ENCODE assay signal across 20 cellular contexts in the genomic region with DNA sequence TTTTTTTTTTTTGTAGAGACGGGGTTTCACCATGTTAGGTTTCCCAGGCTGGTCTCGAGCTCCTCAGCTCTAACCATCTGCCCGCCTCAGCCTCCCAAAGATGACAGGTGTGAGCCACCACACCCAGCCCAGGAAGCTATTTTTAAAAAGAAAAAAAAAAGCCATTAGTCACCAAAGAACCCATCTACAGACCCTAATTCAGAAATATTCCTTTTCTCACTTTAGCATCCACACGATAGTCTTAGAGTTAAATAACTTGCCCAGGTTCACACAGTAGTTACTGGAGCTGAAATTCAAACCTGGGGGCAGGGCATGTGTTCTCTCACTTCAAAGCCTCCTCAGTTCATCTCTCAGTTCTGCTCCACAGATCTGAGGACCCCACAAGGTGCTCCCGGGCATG.
A peak's percentile ranks its signal among the peaks of the same experiment; 100 is the strongest.
DNase-seq lines count a peak whose midpoint lies in the region; ATAC-seq lines count a peak whose summit lies in the region.
"Had no signal": no experiment of that assay in that cellular context is flagged by ENCODE, and none has a peak within 500 bp of the region (broad histone marks: within the 10 kb centered on the region; RNA-seq: fewer than 3 reads in every experiment).

No MANE protein-coding gene starts in this region.

- ATAC-seq in GM19351 (IDR thresholded peaks at IDR 0.05; ENCODE audit: unreplicated experiment) (peak; percentile 33), HG02885 (IDR thresholded peaks at IDR 0.05; ENCODE audit: poor library complexity, unreplicated experiment) (peak; percentile 45), HG03025 (IDR thresholded peaks at IDR 0.05; ENCODE audit: low FRiP score, unreplicated experiment) (no peak)
- ATAC-seq: left colon had no signal

- H3K27me3 Mint-ChIP-seq in immature natural killer cell (ENCODE audit: low read depth in 3 of 3), result peaks cover 2 to 5% (median 2%) of the 10 kb centered on the region in 3 donors
- H3K27me3 Mint-ChIP-seq: activated naive CD8-positive, alpha-beta T cell had no signal

- H3K9me3 Mint-ChIP-seq in immature natural killer cell, result no peaks in the 10 kb centered on the region

- peaks cover 0 to 8% (median 3%) of the 10 kb centered on the region in 3 donors for H3K36me3 Mint-ChIP-seq in immature natural killer cell
- H3K36me3 Mint-ChIP-seq: activated naive CD8-positive, alpha-beta T cell had no signal

- H3K27ac Mint-ChIP-seq in immature natural killer cell, result peak overlapping the region; percentile 45 to 73 (median 70)

- H3K4me1 Mint-ChIP-seq in immature natural killer cell, result peaks cover 40 to 56% of the 10 kb centered on the region in 2 donors

- peak overlapping the region in 3 of 5 donors; percentile 33 to 38 (median 36) for H3K4me3 Mint-ChIP-seq in immature natural killer cell
- H3K4me3 Mint-ChIP-seq: activated naive CD8-positive, alpha-beta T cell had no signal

- DNase-seq in NK-92 treated with Interleukin-12 subunit alpha and Interleukin-12 subunit beta, amount 100 ng/mL, for 24 hours (lab: John Stamatoyannopoulos, UW), result peak; percentile 63
- DNase-seq in NK-92 (lab: John Stamatoyannopoulos, UW; ENCODE audit: unreplicated experiment) (no peak), immature natural killer cell (no peak), NCI-H345 treated with DMSO at 0.1 percent for 48 hours (lab: John Stamatoyannopoulos, UW; ENCODE audit: unreplicated experiment) (no peak), COLO829 (ENCODE audit: low spot score) (no peak)
- DNase-seq: 8988T; activated CD4-positive, alpha-beta T cell treated with anti-CD3 and anti-CD28 coated beads, Interleukin-2, amount 50 U/mL, for 1 hour; C1 segment of cervical spinal cord; dorsolateral prefrontal cortex; erythroblast; left colon; NCI-H1092; NCI-H2107; PC-9; SK-N-SH; stimulated activated naive CD4-positive, alpha-beta T cell treated with Interleukin-2 at 50 U/mL for 16 hours had no signal
